25 cellular contexts compared by ENCODE assay signal in genomic region chr11:128701936-128702335, GRCh38. TPM values are rescaled to one million over a fixed set of nuclear protein-coding genes. Genes with fewer than 3 reads are reported as not detected.
DNase-seq lines count a peak whose midpoint lies in the region; ATAC-seq, FAIRE-seq and TF ChIP-seq lines count a peak whose summit lies in the region.
"Had no signal": no experiment of that assay in that cellular context is flagged by ENCODE, and none has a peak within 500 bp of the region (broad histone marks: within the 10 kb centered on the region; RNA-seq: fewer than 3 reads in every experiment).

No MANE protein-coding gene starts in this region.

- CTCF ChIA-PET in CD4-positive, alpha-beta memory T cell (lab: Charles Lee; ENCODE audit: partially characterized antibody): interaction anchor here (1.0 to 1.3 kb wide), 2 partner anchors 9 to 13 kb away, joined by 3 read pairs; no protein-coding TSS in a partner anchor
- CTCF ChIA-PET in GM12878 (lab: Yijun Ruan, JAX): no interaction called here

- peaks cover 65 to 79% of the 10 kb centered on the region in 2 donors for H3K36me3 Mint-ChIP-seq in CD4-positive, alpha-beta memory T cell
- H3K36me3 Mint-ChIP-seq in neural progenitor cell: no peaks in the 10 kb centered on the region

- H3K27me3 ChIP-seq in CD4-positive, alpha-beta memory T cell (ENCODE audit: insufficient read depth, low read length): no peaks in the 10 kb centered on the region
- H3K27me3 ChIP-seq in GM12878 (replicated peaks in 1 of 2; ENCODE audit: control insufficient read depth in 2 of 2, insufficient read depth in 2 of 2, low read length in 1 of 2) (no peaks in the 10 kb centered on the region), osteoblast (ENCODE audit: insufficient read depth, low read length) (no peaks in the 10 kb centered on the region), neural progenitor cell (peaks cover 57% of the 10 kb centered on the region)
- H3K27me3 ChIP-seq: adrenal gland, tibial artery had no signal

- H3K36me3 ChIP-seq in CD4-positive, alpha-beta memory T cell (ENCODE audit: insufficient read depth, low read length): peaks cover 18% of the 10 kb centered on the region
- H3K36me3 ChIP-seq in GM12878 (ENCODE audit: control insufficient read depth in 2 of 2, insufficient read depth in 2 of 2, low read length in 1 of 2): peaks cover 2 to 13% of the 10 kb centered on the region in 2 experiments; a peak in 2 of 4 replicates
- peaks cover 5% of the 10 kb centered on the region for H3K36me3 ChIP-seq in osteoblast (ENCODE audit: insufficient read depth, low read length)
- H3K36me3 ChIP-seq in neural progenitor cell: no peaks in the 10 kb centered on the region
- H3K36me3 ChIP-seq: adrenal gland, breast epithelium, tibial artery had no signal

- no peak overlapping the region for H3K27ac ChIP-seq in CD4-positive, alpha-beta memory T cell (ENCODE audit: low read depth, low read length)
- H3K27ac ChIP-seq in GM12878 (ENCODE audit: control insufficient read depth, insufficient read depth) (no peak overlapping the region), osteoblast (ENCODE audit: low read depth, low read length) (peak overlapping the region; percentile 19), neural progenitor cell (no peak overlapping the region)
- H3K27ac ChIP-seq: 22Rv1, adrenal gland, breast epithelium, coronary artery, tibial artery had no signal

- SMC1A ChIA-PET in GM12878 (lab: Charles Lee; ENCODE audit: uncharacterized antibody, unreplicated experiment): interaction anchor here (1.0 kb wide), 1 partner anchor 9 kb away, joined by 3 read pairs; no protein-coding TSS in a partner anchor

- WGBS in GM12878 (ENCODE audit: insufficient coverage, insufficient replicate concordance, low lambda C conversion rate, missing lambda C conversion rate): 33% methylated on average over 2 of the region's 2 CpGs

- peak overlapping the region in 4 of 7 donors; percentile 32 to 83 (median 60) for H3K27ac Mint-ChIP-seq in CD4-positive, alpha-beta memory T cell
- no peak overlapping the region for H3K27ac Mint-ChIP-seq in neural progenitor cell
- H3K27ac Mint-ChIP-seq: progenitor cell of endocrine pancreas had no signal

- intact Hi-C loops in CD4-positive, alpha-beta memory T cell (cut with micrococcal nuclease): no loop called here
- intact Hi-C loops in GM12878 (cut with micrococcal nuclease; ENCODE audit: unreplicated experiment): no loop called here
- intact Hi-C loops in left ventricle myocardium superior (cut with micrococcal nuclease): no loop called here

- POLR2A ChIA-PET in CD4-positive, alpha-beta memory T cell (lab: Charles Lee; ENCODE audit: partially characterized antibody): interaction anchor here (0.8 to 4.9 kb wide), 6 partner anchors 11 to 25 kb away, joined by 3 to 17 read pairs (median 4); no protein-coding TSS in a partner anchor
- POLR2A ChIA-PET in GM12878 (lab: Charles Lee): no interaction called here

- H3K9me3 ChIP-seq in CD4-positive, alpha-beta memory T cell (ENCODE audit: control insufficient read depth in 1 of 2, low read length in 2 of 2): no peaks in the 10 kb centered on the region
- H3K9me3 ChIP-seq in GM12878 (replicated peaks; ENCODE audit: control insufficient read depth, insufficient read depth, low read length) (no peaks in the 10 kb centered on the region; the same call in 1 of the 3 replicates), osteoblast (ENCODE audit: low read depth, low read length) (no peaks in the 10 kb centered on the region), neural progenitor cell (ENCODE audit: low read depth) (no peaks in the 10 kb centered on the region)
- H3K9me3 ChIP-seq: adrenal gland, breast epithelium, tibial artery had no signal

- no peak overlapping the region for H2AFZ ChIP-seq in GM12878 (ENCODE audit: control insufficient read depth, low read depth, low read length)
- no peak overlapping the region for H2AFZ ChIP-seq in osteoblast (ENCODE audit: low read length)
- no peak overlapping the region for H2AFZ ChIP-seq in neural progenitor cell (replicated peaks)
- H2AFZ ChIP-seq: GM23248 had no signal

- no peaks in the 10 kb centered on the region; the same call in 1 of the 2 replicates for H4K20me1 ChIP-seq in GM12878 (ENCODE audit: control insufficient read depth, insufficient read depth)
- H4K20me1 ChIP-seq in osteoblast (ENCODE audit: insufficient read depth, low read length): no peaks in the 10 kb centered on the region
- no peaks in the 10 kb centered on the region for H4K20me1 ChIP-seq in neural progenitor cell (ENCODE audit: low read depth)

- H3K4me1 Mint-ChIP-seq in CD4-positive, alpha-beta memory T cell: peaks cover 82 to 100% (median 93%) of the 10 kb centered on the region in 4 donors
- H3K4me1 Mint-ChIP-seq in neural progenitor cell: peaks cover 4% of the 10 kb centered on the region

- no TSS peak for BruUV-seq in GM12878 (replicated peaks; lab: Mats Ljungman, UMichigan)

- RAD21 ChIA-PET in GM12878 (lab: Charles Lee; ENCODE audit: unreplicated experiment): interaction anchor here (0.7 kb wide), 1 partner anchor 49 kb away, joined by 3 read pairs; no protein-coding TSS in a partner anchor

- no peaks in the 10 kb centered on the region for H3K27me3 Mint-ChIP-seq in CD4-positive, alpha-beta memory T cell
- H3K27me3 Mint-ChIP-seq in neural progenitor cell (ENCODE audit: insufficient read depth, low read depth): peaks cover 9% of the 10 kb centered on the region

- peaks cover 82% of the 10 kb centered on the region for H3K79me2 ChIP-seq in GM12878 (ENCODE audit: control insufficient read depth, insufficient read depth, low read length)
- H3K79me2 ChIP-seq in osteoblast (ENCODE audit: insufficient read depth, low read length): peaks cover 92% of the 10 kb centered on the region
- no peaks in the 10 kb centered on the region for H3K79me2 ChIP-seq in neural progenitor cell (ENCODE audit: low read depth)

- no peaks in the 10 kb centered on the region for H3F3A ChIP-seq in neural progenitor cell (ENCODE audit: low read depth)

- TF ChIP-seq CTCF in GM12878 (IDR thresholded peaks at IDR 0.05 in 2 of 3, conservative IDR thresholded peaks at IDR 0.05 in 1 of 3; ENCODE audit: control insufficient read depth in 2 of 3, extremely low read depth in 1 of 3, insufficient read depth in 1 of 3, low read depth in 3 of 3, low read length in 3 of 3) (no peak), osteoblast (IDR thresholded peaks at IDR 0.05; ENCODE audit: extremely low read depth, low read depth, low read length) (no peak), neural progenitor cell (IDR thresholded peaks at IDR 0.05) (no peak), omental fat pad (IDR thresholded peaks at IDR 0.05) (no peak)

- peaks cover 100% of the 10 kb centered on the region for H3K4me1 ChIP-seq in CD4-positive, alpha-beta memory T cell (ENCODE audit: insufficient read depth, low read length)
- peaks cover 36% of the 10 kb centered on the region for H3K4me1 ChIP-seq in GM12878 (ENCODE audit: control insufficient read depth, insufficient read depth, low read length)
- H3K4me1 ChIP-seq in osteoblast (ENCODE audit: insufficient read depth, low read length): peaks cover 14% of the 10 kb centered on the region
- no peaks in the 10 kb centered on the region for H3K4me1 ChIP-seq in neural progenitor cell
- H3K4me1 ChIP-seq: breast epithelium, tibial artery had no signal

- TF ChIP-seq RAD21 in GM12878 (IDR thresholded peaks at IDR 0.05; ENCODE audit: insufficient read depth, low read depth, low read length): no peak

- no peak for TF ChIP-seq EP300 in GM12878 (IDR thresholded peaks at IDR 0.05; ENCODE audit: borderline replicate concordance in 1 of 2, control insufficient read depth in 1 of 2, low read depth in 2 of 2, low read length in 2 of 2)

- peak; percentile 55 to 71 for ATAC-seq in activated CD4-positive, CD25-positive, alpha-beta regulatory T cell treated with anti-CD3 and anti-CD28 coated beads, Interleukin-2, amount 50 U/mL, for 24 hours
- ATAC-seq in GM12878 (no peak), left ventricle myocardium superior (no peak), omental fat pad (ENCODE audit: low FRiP score) (no peak)
- ATAC-seq: SK-N-SH treated with all-trans-retinoic acid at 6 μM for 48 hours had no signal

- H3K9ac ChIP-seq in GM12878 (ENCODE audit: control insufficient read depth, insufficient read depth, low read length): no peak overlapping the region
- no peak overlapping the region for H3K9ac ChIP-seq in neural progenitor cell
- H3K9ac ChIP-seq: GM23248 had no signal

- no peaks in the 10 kb centered on the region for H3K9me3 Mint-ChIP-seq in CD4-positive, alpha-beta memory T cell
- no peaks in the 10 kb centered on the region for H3K9me3 Mint-ChIP-seq in neural progenitor cell
- H3K9me3 Mint-ChIP-seq: HFFc6 had no signal

- DNase-seq in activated CD4-positive, CD25-positive, alpha-beta regulatory T cell treated with anti-CD3 and anti-CD28 coated beads, Interleukin-2, amount 50 U/mL, for 72 hours: no peak
- no peak for DNase-seq in CD4-positive, alpha-beta memory T cell
- DNase-seq in GM12878 (ENCODE audit: low read depth, low spot score) (no peak), osteoblast (ENCODE audit: insufficient read length, low spot score, missing footprints) (no peak), left ventricle myocardium superior (no peak), neural progenitor cell (ENCODE audit: low spot score) (no peak), omental fat pad (ENCODE audit: low spot score) (no peak)
- DNase-seq: adrenal gland, Calu3, glutamatergic neuron, GM23248, HFFc6, Karpas-422, mesenchymal stem cell, NCI-H1092, NCI-H187 treated with DMSO at 0.1 percent for 48 hours, NCI-H2227 treated with DMSO at 0.1 percent for 48 hours, T-helper 9 cell, tibial artery had no signal

- H3K4me2 ChIP-seq in GM12878 (ENCODE audit: control insufficient read depth, insufficient read depth) (0 out of 2 replicates have a peak overlapping the region, but pooled peaks have one; percentile 12), osteoblast (ENCODE audit: insufficient read depth, low read length) (no peak overlapping the region), neural progenitor cell (no peak overlapping the region)

- no peak for FAIRE-seq in GM12878 (lab: Jason Lieb, UNC)

- no peak overlapping the region for H3K4me3 ChIP-seq in CD4-positive, alpha-beta memory T cell (ENCODE audit: low read length in 2 of 2)
- no peak overlapping the region for H3K4me3 ChIP-seq in GM12878
- no peak overlapping the region for H3K4me3 ChIP-seq in osteoblast (ENCODE audit: insufficient read depth, low read length)
- no peak overlapping the region for H3K4me3 ChIP-seq in neural progenitor cell
- H3K4me3 ChIP-seq: adrenal gland, breast epithelium, coronary artery, GM23248, tibial artery had no signal

- peak overlapping the region in 6 of 8 donors; percentile 29 to 66 (median 57) for H3K4me3 Mint-ChIP-seq in CD4-positive, alpha-beta memory T cell
- H3K4me3 Mint-ChIP-seq in neural progenitor cell: no peak overlapping the region
- H3K4me3 Mint-ChIP-seq: HFFc6 had no signal

- no peak for TF ChIP-seq POLR2A in GM12878 (IDR thresholded peaks at IDR 0.05; ENCODE audit: low read depth, low read length)

- in situ Hi-C loops in GM12878 (cut with MboI): no loop called here

RNA-seq across cellular contexts. Expression of gene FLI1, which starts 8.1 kb away (rescaled TPM):
- total RNA-seq in CD4-positive, alpha-beta memory T cell: 100 to 1,000 TPM; 112 to 122 TPM
- polyA plus RNA-seq in CD4-positive, alpha-beta memory T cell: 10 to 100 TPM; 54.6 to 93.1 TPM
- 26.5 and 33.7 TPM in 2 replicates for total RNA-seq in GM12878 (2013; cell fraction: nucleolus; rRNA removed)
- 37.7 and 38.5 TPM in 2 replicates for total RNA-seq in GM12878 (2014; rRNA removed)
- total RNA-seq in GM12878 (2014; rRNA removed; fragmentation: Illumina TruSeq; extraction: Trizol): 35.7 and 37.6 TPM in 2 replicates
- total RNA-seq in GM12878 (2021): 50.6 and 53.3 TPM in 2 replicates
- 8.6 TPM for polyA plus RNA-seq in GM12878 (2011; ENCODE audit: low read depth)
- polyA plus RNA-seq in GM12878 (2011; rRNA removed): 24.7 and 38.0 TPM in 2 replicates
- polyA plus RNA-seq in GM12878 (2011; cell fraction: cytosol; rRNA removed): 21.8 and 39.8 TPM in 2 replicates
- 20.0 and 24.1 TPM in 2 replicates for polyA plus RNA-seq in GM12878 (2011; cell fraction: nucleus; rRNA removed)
- 28.8 and 36.2 TPM in 2 replicates for polyA plus RNA-seq in GM12878 (2012)
- polyA plus RNA-seq in GM12878 (2014; fragmentation: Illumina TruSeq; extraction: Trizol): 37.9 and 46.3 TPM in 2 replicates
- 10 to 100 TPM; 12.5 to 15.8 TPM for polyA plus RNA-seq in GM12878 (2014; fragmentation: Nextera tagmentation; extraction: Ambion mirVana)
- 58.8 and 61.9 TPM in 2 replicates for polyA plus RNA-seq in GM12878 (2014; rRNA removed)
- polyA plus RNA-seq in GM12878 (2016; fragmentation: Nextera tagmentation; extraction: Ambion mirVana): 10 to 100 TPM; 39.1 to 44.8 TPM
- polyA minus RNA-seq in GM12878 (2011; rRNA and poly(A)+ RNA removed): 65.9 and 70.0 TPM in 2 replicates
- polyA minus RNA-seq in GM12878 (2011; cell fraction: cytosol; rRNA and poly(A)+ RNA removed): 19.4 and 27.8 TPM in 2 replicates
- 12.7 and 34.6 TPM in 2 replicates for polyA minus RNA-seq in GM12878 (2011; cell fraction: nucleus; rRNA and poly(A)+ RNA removed)
- total RNA-seq in osteoblast: 23.5 and 23.9 TPM in 2 replicates
- total RNA-seq in left ventricle myocardium superior: 18.9 TPM
- not detected in 2 replicates for total RNA-seq in neural progenitor cell (ENCODE audit: low replicate concordance)
- total RNA-seq in omental fat pad: 100 to 1,000 TPM in 1 of 4 donors, 10 to 100 TPM in 3; 12.9 to 118 (median 50.4) TPM
- total RNA-seq: progenitor cell of endocrine pancreas had no signal

Comparison
In these comparisons a context has a peak if more than half of its experiments do, and no peak if none do; other contexts are left out.
1. ATAC-seq: peak in activated CD4-positive, CD25-positive, alpha-beta regulatory T cell treated with anti-CD3 and anti-CD28 coated beads, Interleukin-2, amount 50 U/mL, for 24 hours (2 of 2); none in GM12878 (single experiment), left ventricle myocardium superior (single experiment) and omental fat pad (single experiment).
2. RNA of gene FLI1, which starts 8.1 kb away (total RNA-seq): 112 to 122 TPM in CD4-positive, alpha-beta memory T cell, 12.9 to 118 TPM in omental fat pad, 26.5 to 53.3 TPM in GM12878, 23.5 to 23.9 TPM in osteoblast and 18.9 TPM in left ventricle myocardium superior (single experiment); not detected in neural progenitor cell; every median in the first group is over 10 times any median in the second.